Comparison of ENCODE assay signal across 16 cellular contexts in genomic region chr14:105171004-105171673, GRCh38. TPM values are rescaled to one million over a fixed set of nuclear protein-coding genes. Genes with fewer than 3 reads are reported as not detected.
DNase-seq lines count a peak whose midpoint lies in the region; ATAC-seq, FAIRE-seq and TF ChIP-seq lines count a peak whose summit lies in the region.
"Had no signal": no experiment of that assay in that cellular context is flagged by ENCODE, and none has a peak within 500 bp of the region (broad histone marks: within the 10 kb centered on the region; RNA-seq: fewer than 3 reads in every experiment).

No MANE protein-coding gene starts in this region.

- no peak for FAIRE-seq in H54 (lab: Jason Lieb, UNC)

- ATAC-seq in SK-N-SH treated with all-trans-retinoic acid at 6 μM for 48 hours: peak; percentile 33
- ATAC-seq in left cardiac atrium: peak; percentile 12 to 31
- no peak for ATAC-seq in GM19035 (IDR thresholded peaks at IDR 0.05; ENCODE audit: unreplicated experiment)
- ATAC-seq: activated naive CD4-positive, alpha-beta T cell treated with anti-CD3 and anti-CD28 coated beads, Interleukin-2, amount 50 U/mL, for 72 hours had no signal

- H3K4me1 ChIP-seq in SK-N-SH (ENCODE audit: control insufficient read depth in 1 of 2, insufficient read depth in 2 of 2, low read depth in 1 of 2, low read length in 1 of 2) (peaks cover 4 to 11% of the 10 kb centered on the region in 2 experiments; a peak in 2 of 4 replicates), thymus (ENCODE audit: control insufficient read depth, insufficient read depth, low read length) (no peaks in the 10 kb centered on the region)
- H3K4me1 ChIP-seq: breast epithelium had no signal

- H4K20me1 ChIP-seq in SK-N-SH (ENCODE audit: insufficient read depth): 0 out of 2 replicates have a peak, but pooled peaks cover 3% of the 10 kb centered on the region

- no peak for TF ChIP-seq EP300 in SK-N-SH (IDR thresholded peaks at IDR 0.05; ENCODE audit: borderline replicate concordance in 1 of 2, low read depth in 1 of 2, low read length in 1 of 2)

- TF ChIP-seq RAD21 in SK-N-SH (IDR thresholded peaks at IDR 0.05; ENCODE audit: low read length): no peak

- H3K36me3 ChIP-seq in SK-N-SH (replicated peaks in 1 of 2; ENCODE audit: control insufficient read depth in 1 of 2, insufficient read depth in 2 of 2, low read length in 1 of 2) (no peaks in the 10 kb centered on the region), thymus (ENCODE audit: control insufficient read depth, insufficient read depth) (no peaks in the 10 kb centered on the region)
- H3K36me3 ChIP-seq: breast epithelium had no signal

- H3K79me2 ChIP-seq in SK-N-SH (ENCODE audit: insufficient read depth): no peaks in the 10 kb centered on the region

- intact Hi-C loops in left cardiac atrium (cut with DNase I): loop anchor here in 1 of 2 donors (5.0 kb wide), 1 partner anchor 79 kb away; no protein-coding TSS in a partner anchor

- POLR2A ChIA-PET in SK-N-SH (lab: Yijun Ruan, JAX): no interaction called here

- H3K9me2 ChIP-seq in SK-N-SH: no peaks in the 10 kb centered on the region

- DNase-seq in SK-N-SH: no peak
- DNase-seq in NCI-H510A (lab: John Stamatoyannopoulos, UW): peak; percentile 80
- no peak for DNase-seq in left cardiac atrium
- no peak for DNase-seq in AML-193 (lab: John Stamatoyannopoulos, UW)
- DNase-seq in H54 (ENCODE audit: insufficient read length, low spot score): no peak
- DNase-seq: activated CD4-positive, alpha-beta T cell treated with anti-CD3 and anti-CD28 coated beads for 4 hours; activated T-cell treated with anti-CD3 and anti-CD28 coated beads, Interleukin-2, amount 50 U/mL, for 1 hour; DND-41; effector memory CD4-positive, alpha-beta T cell; mesendoderm; NCI-H524 had no signal

- no peak overlapping the region for H3K27ac ChIP-seq in SK-N-SH (ENCODE audit: low read depth in 2 of 2, low read length in 1 of 2)
- H3K27ac ChIP-seq in thymus (ENCODE audit: low read depth): peak overlapping the region; percentile 9
- H3K27ac ChIP-seq: breast epithelium had no signal

- WGBS in SK-N-SH (ENCODE audit: low lambda C conversion rate): 42% methylated on average over 10 of the region's 19 CpGs
- WGBS in thymus: 33% methylated on average over 19 of the region's 19 CpGs

- H3K27me3 ChIP-seq in SK-N-SH (ENCODE audit: insufficient read depth) (peaks cover 9% of the 10 kb centered on the region; the same call in 1 of the 2 replicates), thymus (ENCODE audit: control insufficient read depth, insufficient read depth) (peaks cover 47% of the 10 kb centered on the region)

- TF ChIP-seq POLR2A in H54 (IDR thresholded peaks at IDR 0.05; ENCODE audit: low read depth, low read length): no peak

- H3K9me3 ChIP-seq in SK-N-SH: no peaks in the 10 kb centered on the region
- H3K9me3 ChIP-seq in thymus (ENCODE audit: control insufficient read depth): no peaks in the 10 kb centered on the region
- H3K9me3 ChIP-seq: breast epithelium had no signal

- H3K4me2 ChIP-seq in SK-N-SH: no peak overlapping the region; the same call in 1 of the 2 replicates

- H3K4me3 ChIP-seq in SK-N-SH (ENCODE audit: low read depth in 2 of 2, low read length in 1 of 2): no peak overlapping the region
- no peak overlapping the region for H3K4me3 ChIP-seq in thymus (ENCODE audit: low read length)
- H3K4me3 ChIP-seq: breast epithelium had no signal

- CTCF ChIA-PET in SK-N-SH (lab: Yijun Ruan, JAX): interaction anchor here (0.6 kb wide), 2 partner anchors 8 to 164 kb away, joined by 3 read pairs; no protein-coding TSS in a partner anchor

- no peak overlapping the region for H2AFZ ChIP-seq in SK-N-SH (ENCODE audit: low read depth)

- no peaks in the 10 kb centered on the region for H3F3A ChIP-seq in SK-N-SH (replicated peaks; ENCODE audit: insufficient read depth)

- no peak for TF ChIP-seq CTCF in SK-N-SH (IDR thresholded peaks at IDR 0.05)

- H3K9ac ChIP-seq in SK-N-SH: no peak overlapping the region

TF ChIP-seq in SK-N-SH treated with all-trans-retinoic acid at 6 μM for 48 hours, 23 proteins besides CTCF, POLR2A, EP300 and RAD21 (continues in another document):
- TF ChIP-seq TOX (CRISPR knock-in tag; IDR thresholded peaks at IDR 0.05; ENCODE audit: borderline replicate concordance) (no peak), RARB (CRISPR knock-in tag; IDR thresholded peaks at IDR 0.05) (no peak), BACH2 (CRISPR knock-in tag; IDR thresholded peaks at IDR 0.05; ENCODE audit: borderline replicate concordance) (no peak), TCF4 (CRISPR knock-in tag; IDR thresholded peaks at IDR 0.05; ENCODE audit: borderline replicate concordance) (no peak), TSHZ2 (CRISPR knock-in tag; IDR thresholded peaks at IDR 0.05) (no peak), PPARA (CRISPR knock-in tag; IDR thresholded peaks at IDR 0.05; ENCODE audit: borderline replicate concordance) (no peak), GLIS3 (CRISPR knock-in tag; IDR thresholded peaks at IDR 0.05) (no peak), OSR1 (CRISPR knock-in tag; IDR thresholded peaks at IDR 0.05) (no peak), ZFP30 (CRISPR knock-in tag; IDR thresholded peaks at IDR 0.05) (no peak), ZNF565 (CRISPR knock-in tag; conservative IDR thresholded peaks at IDR 0.05; ENCODE audit: low read depth) (no peak), ISL1 (CRISPR knock-in tag; IDR thresholded peaks at IDR 0.05) (no peak)

TF ChIP-seq in SK-N-SH, 30 proteins besides CTCF, POLR2A, EP300 and RAD21:
- TF ChIP-seq MXI1 (IDR thresholded peaks at IDR 0.05; ENCODE audit: low read depth, low read length): no peak
- no peak for TF ChIP-seq SMC3 (IDR thresholded peaks at IDR 0.05; ENCODE audit: low read depth, low read length)
- no peak for TF ChIP-seq USF1 (IDR thresholded peaks at IDR 0.05; ENCODE audit: borderline replicate concordance, low read depth)
- no peak for TF ChIP-seq MEF2A (IDR thresholded peaks at IDR 0.05; ENCODE audit: borderline replicate concordance, low read depth)
- no peak for TF ChIP-seq TCF12 (IDR thresholded peaks at IDR 0.05)
- no peak for TF ChIP-seq NRF1 (IDR thresholded peaks at IDR 0.05; ENCODE audit: low read depth, low read length)

RNA-seq across cellular contexts. Expression of gene JAG2, which starts 2.6 kb away (rescaled TPM):
- 1.7 TPM in 2 replicates for polyA plus RNA-seq in SK-N-SH (2012; rRNA removed)
- 0.55 and 0.77 TPM in 2 replicates for polyA plus RNA-seq in SK-N-SH (2012; cell fraction: cytosol; rRNA removed)
- polyA plus RNA-seq in SK-N-SH (2012; cell fraction: nucleus; rRNA removed): 8.9 and 10.2 TPM in 2 replicates
- total RNA-seq in left cardiac atrium: 10 to 100 TPM; 22.4 to 25.5 TPM
- polyA plus RNA-seq in thymus: 40.8 TPM

RNA-seq across cellular contexts. Expression of gene NUDT14, which starts 10.0 kb away (rescaled TPM):
- polyA plus RNA-seq in SK-N-SH (2012; rRNA removed) (15.8 and 18.4 TPM in 2 replicates), thymus (17.2 TPM)
- 8.1 and 11.3 TPM in 2 replicates for polyA plus RNA-seq in SK-N-SH (2012; cell fraction: cytosol; rRNA removed)
- 27.3 and 44.1 TPM in 2 replicates for polyA plus RNA-seq in SK-N-SH (2012; cell fraction: nucleus; rRNA removed)
- 10 to 100 TPM; 25.9 to 29.1 TPM for total RNA-seq in left cardiac atrium
